In the genomic region with DNA sequence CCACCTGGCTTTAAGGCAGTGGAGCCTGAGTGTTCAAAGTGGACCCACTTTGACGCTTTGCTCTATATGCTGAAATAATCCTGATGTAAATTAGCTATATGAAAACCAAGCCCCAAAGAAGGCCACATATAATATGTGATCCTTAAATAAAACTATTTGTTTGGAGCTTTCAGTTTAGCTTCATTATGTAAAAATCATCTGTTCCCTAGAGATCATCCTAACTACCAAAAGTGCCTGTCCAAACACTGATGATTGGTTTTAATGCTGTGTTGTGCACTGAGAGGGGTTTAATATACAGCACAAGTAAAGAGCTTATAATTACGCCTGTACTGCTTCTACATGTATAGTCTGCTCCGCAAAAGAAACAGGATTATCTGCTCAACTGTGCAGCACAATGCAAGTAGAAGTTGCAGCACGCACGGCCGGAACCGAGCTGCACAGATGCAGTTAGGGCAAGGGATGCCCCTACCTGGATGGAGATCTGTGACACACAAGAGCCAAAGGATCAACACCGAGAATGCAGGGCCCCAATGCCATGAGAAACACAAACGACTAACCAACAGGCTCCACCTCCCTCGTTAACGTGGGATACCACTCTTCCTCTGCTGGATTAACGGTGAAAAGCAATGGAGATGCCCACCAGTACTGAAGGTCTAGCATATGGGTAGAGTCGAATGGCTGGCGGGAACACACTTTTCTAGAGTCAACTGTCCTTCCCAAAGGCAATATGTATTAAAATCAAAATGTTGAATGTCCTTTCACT, we compare ENCODE assay signal across 18 cellular contexts. TPM values are rescaled to one million over a fixed set of nuclear protein-coding genes. Genes with fewer than 3 reads are reported as not detected.
A peak's percentile ranks its signal among the peaks of the same experiment; 100 is the strongest.
DNase-seq lines count a peak whose midpoint lies in the region; ATAC-seq and TF ChIP-seq lines count a peak whose summit lies in the region.
"Had no signal": no experiment of that assay in that cellular context is flagged by ENCODE, and none has a peak within 500 bp of the region (broad histone marks: within the 10 kb centered on the region; RNA-seq: fewer than 3 reads in every experiment).

No MANE protein-coding gene starts in this region.

- no peak overlapping the region for H3K27ac ChIP-seq in CD4-positive, CD25-positive, alpha-beta regulatory T cell (ENCODE audit: insufficient read depth, low read length, poor library complexity, severe bottlenecking)
- H3K27ac ChIP-seq: ascending aorta, epithelial cell of prostate had no signal

- peak overlapping the region; percentile 14 for H3K4me3 ChIP-seq in CD4-positive, CD25-positive, alpha-beta regulatory T cell (ENCODE audit: low read depth, low read length)
- peak overlapping the region; percentile 39 for H3K4me3 ChIP-seq in GM12865 (ENCODE audit: low read depth, low read length)

- peaks cover 92% of the 10 kb centered on the region for H3K4me1 ChIP-seq in CD4-positive, CD25-positive, alpha-beta regulatory T cell (ENCODE audit: control insufficient read depth, insufficient read depth, low read length, poor library complexity, severe bottlenecking)

- TF ChIP-seq CTCF in GM12865 (IDR thresholded peaks at IDR 0.05; ENCODE audit: insufficient read depth, low read depth, low read length, missing control alignments) (no peak), WTC11 (IDR thresholded peaks at IDR 0.05) (no peak)

- ATAC-seq in CD4-positive, CD25-positive, alpha-beta regulatory T cell (ENCODE audit: low read depth in 2 of 2): no peak
- peak; percentile 38 for ATAC-seq in WTC11
- no peak for ATAC-seq in naive B cell (ENCODE audit: low read depth in 2 of 2)
- no peak for ATAC-seq in left colon
- ATAC-seq: activated CD8-positive, alpha-beta memory T cell treated with anti-CD3 and anti-CD28 coated beads, Interleukin-2, amount 10 ng/mL, durations not matched to agents 7 days and 5 days; left ventricle myocardium superior had no signal

- no peaks in the 10 kb centered on the region for H3K27me3 Mint-ChIP-seq in CD4-positive, CD25-positive, alpha-beta regulatory T cell
- H3K27me3 Mint-ChIP-seq in WTC11 (ENCODE audit: low read depth) (no peaks in the 10 kb centered on the region), naive B cell (no peaks in the 10 kb centered on the region)
- H3K27me3 Mint-ChIP-seq: activated CD8-positive, alpha-beta memory T cell treated with anti-CD3 and anti-CD28 coated beads, Interleukin-2, amount 10 ng/mL, durations not matched to agents 7 days and 5 days had no signal

- H3K27ac Mint-ChIP-seq in CD4-positive, CD25-positive, alpha-beta regulatory T cell: peak overlapping the region; percentile 6 to 83 (median 42)
- H3K27ac Mint-ChIP-seq in WTC11: peak overlapping the region; percentile 88; the same call in 1 of the 2 replicates
- H3K27ac Mint-ChIP-seq in naive B cell: peak overlapping the region; percentile 12 to 97 (median 74)

- no peak for DNase-seq in CD4-positive, CD25-positive, alpha-beta regulatory T cell
- no peak for DNase-seq in GM12865 (ENCODE audit: low read depth)
- no peak for DNase-seq in WTC11 (ENCODE audit: low spot score)
- DNase-seq in naive B cell: no peak
- no peak for DNase-seq in left colon
- no peak for DNase-seq in COLO829 (ENCODE audit: low spot score)
- DNase-seq in SHP77 treated with DMSO at 0.1 percent for 48 hours (lab: John Stamatoyannopoulos, UW): no peak
- DNase-seq: activated CD8-positive, alpha-beta memory T cell treated with anti-CD3 and anti-CD28 coated beads, Interleukin-2, amount 10 ng/mL, durations not matched to agents 7 days and 5 days; activated effector memory CD4-positive, alpha-beta T cell treated with anti-CD3 and anti-CD28 coated beads, Interleukin-2, amount 50 U/mL, for 16 hours; DMS153; left ventricle myocardium superior; NCI-H1048; NCI-H2171 treated with DMSO at 0.1 percent for 48 hours; Right ventricle myocardium superior; stimulated activated CD4-positive, alpha-beta T cell treated with anti-CD3 and anti-CD28 coated beads, Interleukin-4, amount 100 ng/mL, for 1 hour had no signal

- intact Hi-C loops in left colon (cut with DNase I, micrococcal nuclease): no loop called here

- H3K4me1 Mint-ChIP-seq in CD4-positive, CD25-positive, alpha-beta regulatory T cell: peaks cover 47 to 100% (median 83%) of the 10 kb centered on the region in 4 donors
- peaks cover 89% of the 10 kb centered on the region for H3K4me1 Mint-ChIP-seq in WTC11
- peaks cover 85 to 99% (median 97%) of the 10 kb centered on the region in 3 donors for H3K4me1 Mint-ChIP-seq in naive B cell

- POLR2A ChIA-PET in WTC11 (lab: Charles Lee): no interaction called here

- H3K27me3 ChIP-seq in CD4-positive, CD25-positive, alpha-beta regulatory T cell (ENCODE audit: control insufficient read depth, insufficient read depth, low read length): no peaks in the 10 kb centered on the region
- H3K27me3 ChIP-seq: ascending aorta had no signal

- CTCF ChIA-PET in WTC11 (lab: Charles Lee): interaction anchor here (1.2 to 3.7 kb wide), 4 partner anchors 32 to 107 kb away, joined by 4 to 29 read pairs (median 7); no protein-coding TSS in a partner anchor

- H3K36me3 ChIP-seq in CD4-positive, CD25-positive, alpha-beta regulatory T cell (ENCODE audit: control insufficient read depth, insufficient read depth, low read length): no peaks in the 10 kb centered on the region
- H3K36me3 ChIP-seq: ascending aorta had no signal

- no peaks in the 10 kb centered on the region for H3K9me3 ChIP-seq in CD4-positive, CD25-positive, alpha-beta regulatory T cell (ENCODE audit: control insufficient read depth in 2 of 2, low read length in 2 of 2)
- H3K9me3 ChIP-seq: ascending aorta had no signal

- peaks cover 6% of the 10 kb centered on the region for H3K36me3 Mint-ChIP-seq in CD4-positive, CD25-positive, alpha-beta regulatory T cell
- no peaks in the 10 kb centered on the region for H3K36me3 Mint-ChIP-seq in WTC11
- no peaks in the 10 kb centered on the region for H3K36me3 Mint-ChIP-seq in naive B cell

- H3K9me3 Mint-ChIP-seq in CD4-positive, CD25-positive, alpha-beta regulatory T cell: no peaks in the 10 kb centered on the region
- H3K9me3 Mint-ChIP-seq in WTC11 (no peaks in the 10 kb centered on the region), naive B cell (no peaks in the 10 kb centered on the region)
- H3K9me3 Mint-ChIP-seq: T-helper 1 cell treated with Interleukin-12 subunit alpha and Interleukin-12 subunit beta and Interleukin-4 antibody, amounts not matched to agents 30 μg/mL and 1 μg/mL, for 36 hours had no signal

- peak overlapping the region in 3 of 4 donors; percentile 49 to 85 (median 66) for H3K4me3 Mint-ChIP-seq in CD4-positive, CD25-positive, alpha-beta regulatory T cell
- H3K4me3 Mint-ChIP-seq in WTC11: no peak overlapping the region
- peak overlapping the region; percentile 22 to 94 (median 82) for H3K4me3 Mint-ChIP-seq in naive B cell
- H3K4me3 Mint-ChIP-seq: activated CD8-positive, alpha-beta memory T cell treated with anti-CD3 and anti-CD28 coated beads, Interleukin-2, amount 10 ng/mL, durations not matched to agents 7 days and 5 days had no signal

TF ChIP-seq in WTC11, 78 proteins besides CTCF, POLR2A, EP300 and RAD21:
- TF ChIP-seq IRF2 (CRISPR knock-in tag; IDR thresholded peaks at IDR 0.05; ENCODE audit: borderline replicate concordance, low read depth): no peak
- TF ChIP-seq, protein P1, sequence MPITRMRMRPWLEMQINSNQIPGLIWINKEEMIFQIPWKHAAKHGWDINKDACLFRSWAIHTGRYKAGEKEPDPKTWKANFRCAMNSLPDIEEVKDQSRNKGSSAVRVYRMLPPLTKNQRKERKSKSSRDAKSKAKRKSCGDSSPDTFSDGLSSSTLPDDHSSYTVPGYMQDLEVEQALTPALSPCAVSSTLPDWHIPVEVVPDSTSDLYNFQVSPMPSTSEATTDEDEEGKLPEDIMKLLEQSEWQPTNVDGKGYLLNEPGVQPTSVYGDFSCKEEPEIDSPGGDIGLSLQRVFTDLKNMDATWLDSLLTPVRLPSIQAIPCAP (CRISPR knock-in tag; IDR thresholded peaks at IDR 0.05): no peak
- TF ChIP-seq, protein P2, sequence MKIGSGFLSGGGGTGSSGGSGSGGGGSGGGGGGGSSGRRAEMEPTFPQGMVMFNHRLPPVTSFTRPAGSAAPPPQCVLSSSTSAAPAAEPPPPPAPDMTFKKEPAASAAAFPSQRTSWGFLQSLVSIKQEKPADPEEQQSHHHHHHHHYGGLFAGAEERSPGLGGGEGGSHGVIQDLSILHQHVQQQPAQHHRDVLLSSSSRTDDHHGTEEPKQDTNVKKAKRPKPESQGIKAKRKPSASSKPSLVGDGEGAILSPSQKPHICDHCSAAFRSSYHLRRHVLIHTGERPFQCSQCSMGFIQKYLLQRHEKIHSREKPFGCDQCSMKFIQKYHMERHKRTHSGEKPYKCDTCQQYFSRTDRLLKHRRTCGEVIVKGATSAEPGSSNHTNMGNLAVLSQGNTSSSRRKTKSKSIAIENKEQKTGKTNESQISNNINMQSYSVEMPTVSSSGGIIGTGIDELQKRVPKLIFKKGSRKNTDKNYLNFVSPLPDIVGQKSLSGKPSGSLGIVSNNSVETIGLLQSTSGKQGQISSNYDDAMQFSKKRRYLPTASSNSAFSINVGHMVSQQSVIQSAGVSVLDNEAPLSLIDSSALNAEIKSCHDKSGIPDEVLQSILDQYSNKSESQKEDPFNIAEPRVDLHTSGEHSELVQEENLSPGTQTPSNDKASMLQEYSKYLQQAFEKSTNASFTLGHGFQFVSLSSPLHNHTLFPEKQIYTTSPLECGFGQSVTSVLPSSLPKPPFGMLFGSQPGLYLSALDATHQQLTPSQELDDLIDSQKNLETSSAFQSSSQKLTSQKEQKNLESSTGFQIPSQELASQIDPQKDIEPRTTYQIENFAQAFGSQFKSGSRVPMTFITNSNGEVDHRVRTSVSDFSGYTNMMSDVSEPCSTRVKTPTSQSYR (CRISPR knock-in tag; IDR thresholded peaks at IDR 0.05): no peak
TF ChIP-seq in WTC11: peak in this region for 0.

RNA-seq across cellular contexts. Expression of a gene that starts 20.5 kb away (rescaled TPM):
- total RNA-seq in CD4-positive, CD25-positive, alpha-beta regulatory T cell: 296 TPM
- 1 to 10 TPM; 6.8 to 9.1 (median 7.0) TPM for polyA plus RNA-seq in CD4-positive, CD25-positive, alpha-beta regulatory T cell
- 153 to 211 TPM (median 161 TPM) in 3 replicates for total RNA-seq in WTC11 (2021)
- 10 to 100 TPM in 4 of 6 donors, 1 to 10 TPM in 2; 4.4 to 21.5 (median 12.2) TPM for polyA plus RNA-seq in naive B cell (ENCODE audit: low read depth in 6 of 6)
- 100 to 1,000 TPM; 119 to 123 TPM for total RNA-seq in left colon
